1 cellular context compared by ENCODE assay signal in genomic region chr14:71321556-71322315, GRCh38.
TF ChIP-seq lines count a peak whose summit lies in the region.

No MANE protein-coding gene starts in this region.

TF ChIP-seq in HCT116, 20 proteins besides CTCF, POLR2A, EP300 and RAD21 (continued from another document):
- TF ChIP-seq ZBTB33 (IDR thresholded peaks at IDR 0.05; ENCODE audit: extremely low read depth, insufficient replicate concordance, low read length) (no peak), CEBPB (IDR thresholded peaks at IDR 0.05; ENCODE audit: low read depth) (peak; percentile 64), SRF (IDR thresholded peaks at IDR 0.05; ENCODE audit: low read depth) (no peak), ATF3 (IDR thresholded peaks at IDR 0.05) (no peak), TCF7L2 (IDR thresholded peaks at IDR 0.05; ENCODE audit: borderline replicate concordance, extremely low read depth, insufficient read depth, insufficient read length) (peak; percentile 73), EZH2phosphoT487 (IDR thresholded peaks at IDR 0.05; ENCODE audit: borderline replicate concordance) (no peak), JUND (IDR thresholded peaks at IDR 0.05) (no peak), POLR2AphosphoS5 (IDR thresholded peaks at IDR 0.05; ENCODE audit: low read depth, low read length) (0 out of 2 replicates have a peak, but pooled peaks have one; percentile 21), MAX (IDR thresholded peaks at IDR 0.05) (peak; percentile 43), EGR1 (IDR thresholded peaks at IDR 0.05; ENCODE audit: low read depth) (no peak), ZNF274 (IDR thresholded peaks at IDR 0.05; ENCODE audit: low read depth, low read length) (no peak)
TF ChIP-seq in HCT116: peak in this region for 6.
